In genomic region chr17:78039581-78039980, GRCh38 we compare ENCODE assay signal across 17 cellular contexts.
DNase-seq lines count a peak whose midpoint lies in the region; ATAC-seq and TF ChIP-seq lines count a peak whose summit lies in the region.
"Had no signal": no experiment of that assay in that cellular context is flagged by ENCODE, and none has a peak within 500 bp of the region (broad histone marks: within the 10 kb centered on the region; RNA-seq: fewer than 3 reads in every experiment).

No MANE protein-coding gene starts in this region.

- H3K27me3 ChIP-seq in right atrium auricular region: no peaks in the 10 kb centered on the region
- no peaks in the 10 kb centered on the region for H3K27me3 ChIP-seq in tibial artery
- H3K27me3 ChIP-seq: neural progenitor cell, testis had no signal

- no peaks in the 10 kb centered on the region for H3K9me3 ChIP-seq in right atrium auricular region
- no peaks in the 10 kb centered on the region for H3K9me3 ChIP-seq in tibial artery
- H3K9me3 ChIP-seq: lower lobe of right lung, testis had no signal

- H3K4me3 ChIP-seq in right atrium auricular region (no peak overlapping the region), tibial artery (no peak overlapping the region)
- H3K4me3 ChIP-seq: neural progenitor cell had no signal

- intact Hi-C loops in Right ventricle myocardium superior (cut with DNase I): no loop called here
- intact Hi-C loops in tibial artery (cut with DNase I; ENCODE audit: low total_unique reads): no loop called here

- H3K4me1 Mint-ChIP-seq in brain (peaks cover 60% of the 10 kb centered on the region), naive B cell (peaks cover 19 to 22% (median 19%) of the 10 kb centered on the region in 3 donors)
- H3K4me1 Mint-ChIP-seq: neural progenitor cell had no signal

- H3K27me3 Mint-ChIP-seq in brain: peaks cover 2% of the 10 kb centered on the region
- H3K27me3 Mint-ChIP-seq in naive B cell: no peaks in the 10 kb centered on the region
- H3K27me3 Mint-ChIP-seq: effector memory CD8-positive, alpha-beta T cell had no signal

- H3K27ac Mint-ChIP-seq in brain (peak overlapping the region in 4 of 5 experiments; percentile 71 to 94 (median 86)), naive B cell (peak overlapping the region in 4 of 6 donors; percentile 42 to 91 (median 62))
- H3K27ac Mint-ChIP-seq: neural progenitor cell had no signal

- DNase-seq in right atrium auricular region (ENCODE audit: low spot score) (no peak), Right ventricle myocardium superior (no peak), naive B cell (no peak), tibial artery (no peak), NCI-H1092 (lab: John Stamatoyannopoulos, UW) (no peak)
- no peak for DNase-seq in activated CD4-positive, alpha-beta T cell treated with anti-CD3 and anti-CD28 coated beads, Interleukin-2, amount 50 U/mL, for 4 hours
- DNase-seq: activated CD4-positive, alpha-beta T cell treated with anti-CD3 and anti-CD28 coated beads for 4 hours; effector memory CD8-positive, alpha-beta T cell; HCEC 1CT; lower lobe of right lung; stimulated activated CD4-positive, alpha-beta T cell treated with anti-CD3 and anti-CD28 coated beads, Interleukin-2, amount 100 ng/mL, for 24 hours; T-helper 9 cell; testis had no signal

- ATAC-seq in Right ventricle myocardium superior (ENCODE audit: poor library complexity) (no peak), naive B cell (ENCODE audit: low read depth in 2 of 2) (no peak), GM21381 (IDR thresholded peaks at IDR 0.05; ENCODE audit: unreplicated experiment) (no peak)
- ATAC-seq: effector memory CD8-positive, alpha-beta T cell; lower lobe of right lung; sciatic nerve had no signal

- H3K4me3 Mint-ChIP-seq in brain: peak overlapping the region in 3 of 5 experiments; percentile 57 to 61 (median 58)
- peak overlapping the region in 2 of 8 donors; percentile 13 to 41 for H3K4me3 Mint-ChIP-seq in naive B cell
- H3K4me3 Mint-ChIP-seq: effector memory CD8-positive, alpha-beta T cell; neural progenitor cell had no signal

- H3K36me3 Mint-ChIP-seq in brain (peaks cover 58% of the 10 kb centered on the region), naive B cell (peaks cover 14 to 18% of the 10 kb centered on the region in 2 donors)

- H3K36me3 ChIP-seq in right atrium auricular region (no peaks in the 10 kb centered on the region), tibial artery (peaks cover 0 to 8% (median 6%) of the 10 kb centered on the region in 3 donors)
- H3K36me3 ChIP-seq: neural progenitor cell had no signal

- TF ChIP-seq CTCF in right atrium auricular region (IDR thresholded peaks at IDR 0.05) (no peak), brain (conservative IDR thresholded peaks at IDR 0.05) (no peak), tibial artery (IDR thresholded peaks at IDR 0.05) (no peak)

- H3K9me3 Mint-ChIP-seq in brain: no peaks in the 10 kb centered on the region
- H3K9me3 Mint-ChIP-seq in naive B cell: no peaks in the 10 kb centered on the region
- H3K9me3 Mint-ChIP-seq: effector memory CD8-positive, alpha-beta T cell; neural progenitor cell had no signal

- peaks cover 0 to 22% of the 10 kb centered on the region in 2 donors for H3K4me1 ChIP-seq in right atrium auricular region
- H3K4me1 ChIP-seq in tibial artery: peaks cover 0 to 42% (median 26%) of the 10 kb centered on the region in 4 donors

- H3K27ac ChIP-seq in right atrium auricular region (peak overlapping the region; percentile 93 to 95), tibial artery (peak overlapping the region; percentile 85 to 87)
- H3K27ac ChIP-seq: neural progenitor cell had no signal
